27 cellular contexts compared by ENCODE assay signal in genomic region chr18:3803350-3803749, GRCh38.
"Had no signal": no experiment of that assay in that cellular context is flagged by ENCODE, and none has a peak within 500 bp of the region (broad histone marks: within the 10 kb centered on the region; RNA-seq: fewer than 3 reads in every experiment).

No MANE protein-coding gene starts in this region.

- H3K27me3 ChIP-seq: ascending aorta, cardiac muscle cell had no signal

- H3K4me1 ChIP-seq: ascending aorta had no signal

- DNase-seq: activated B cell treated with CpG ODN at 0.5 μM for 24 hours; activated CD4-positive, alpha-beta memory T cell treated with anti-CD3 and anti-CD28 coated beads for 36 hours; activated CD4-positive, alpha-beta T cell treated with anti-CD3 and anti-CD28 coated beads for 4 hours; activated CD4-positive, alpha-beta T cell treated with anti-CD3 and anti-CD28 coated beads, Interleukin-2, amount 10 ng/mL, durations not matched to agents 24 days and 14 days; activated CD4-positive, alpha-beta T cell treated with anti-CD3 and anti-CD28 coated beads, Interleukin-2, amount 50 U/mL, for 1 hour; activated CD4-positive, alpha-beta T cell treated with anti-CD3 and anti-CD28 coated beads, Interleukin-2, amount 50 U/mL, for 4 hours; activated CD4-positive, CD25-positive, alpha-beta regulatory T cell treated with anti-CD3 and anti-CD28 coated beads, Interleukin-2, amount 50 U/mL, for 72 hours; activated CD8-positive, alpha-beta memory T cell treated with anti-CD3 and anti-CD28 coated beads, Interleukin-2, amount 50 U/mL, for 4 hours; activated CD8-positive, alpha-beta T cell treated with anti-CD3 and anti-CD28 coated beads for 36 hours; activated effector memory CD4-positive, alpha-beta T cell treated with Interleukin-2 at 50 U/mL for 16 hours; activated gamma-delta T cell; activated naive CD4-positive, alpha-beta T cell treated with anti-CD3 and anti-CD28 coated beads, Interleukin-2, amount 10 ng/mL, durations not matched to agents 7 days and 5 days; activated naive CD4-positive, alpha-beta T cell treated with Interleukin-2 at 50 U/mL for 16 hours; activated naive CD8-positive, alpha-beta T cell treated with anti-CD3 and anti-CD28 coated beads, Interleukin-2, amount 10 ng/mL, durations not matched to agents 7 days and 5 days; activated naive CD8-positive, alpha-beta T cell treated with anti-CD3 and anti-CD28 coated beads, Interleukin-2, amount 50 U/mL, for 24 hours; activated T-cell treated with anti-CD3 and anti-CD28 coated beads for 4 hours; activated T-cell treated with anti-CD3 and anti-CD28 coated beads, Interleukin-2, amount 50 U/mL, for 1 hour; activated T-cell treated with anti-CD3 and anti-CD28 coated beads, Interleukin-2, amount 50 U/mL, for 4 hours; amygdala; caudate nucleus; cerebellar nuclear complex; T-helper 1 cell; T-helper 2 cell; T-helper 9 cell had no signal

- H3K27ac ChIP-seq: ascending aorta, cardiac muscle cell, VCaP had no signal

- H3K9me3 ChIP-seq: ascending aorta had no signal

- H3K36me3 ChIP-seq: ascending aorta, cardiac muscle cell had no signal

- H3K4me3 ChIP-seq: ascending aorta, cardiac muscle cell had no signal

- ATAC-seq: activated CD8-positive, alpha-beta T cell treated with anti-CD3 and anti-CD28 coated beads for 36 hours; activated naive CD8-positive, alpha-beta T cell treated with anti-CD3 and anti-CD28 coated beads, Interleukin-2, amount 50 U/mL, for 24 hours; activated T-cell treated with anti-CD3 and anti-CD28 coated beads, Interleukin-2, amount 50 U/mL, for 4 hours had no signal
